In the genomic region with DNA sequence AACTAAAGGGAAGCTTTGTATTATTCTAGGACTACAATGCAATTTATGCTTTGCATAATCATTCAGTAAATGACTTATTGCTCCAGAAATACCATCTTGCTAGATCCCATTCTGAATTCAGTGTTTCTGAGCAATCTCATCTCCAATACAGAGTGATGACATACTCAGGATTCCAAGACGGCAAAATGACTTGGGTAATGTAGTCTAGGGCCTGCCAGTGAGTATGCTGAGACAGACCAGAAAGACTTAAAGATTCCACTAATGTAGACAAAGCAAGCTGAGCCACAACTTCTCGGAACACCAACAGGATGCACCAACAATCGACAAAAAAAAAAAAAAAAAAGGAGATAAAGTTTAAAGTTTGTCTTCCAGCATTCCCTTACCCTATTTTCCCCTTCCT, we compare ENCODE assay signal across 9 cellular contexts. TPM values are rescaled to one million over a fixed set of nuclear protein-coding genes. Genes with fewer than 3 reads are reported as not detected.
DNase-seq lines count a peak whose midpoint lies in the region; ATAC-seq, FAIRE-seq and TF ChIP-seq lines count a peak whose summit lies in the region.
"Had no signal": no experiment of that assay in that cellular context is flagged by ENCODE, and none has a peak within 500 bp of the region (broad histone marks: within the 10 kb centered on the region; RNA-seq: fewer than 3 reads in every experiment).

No MANE protein-coding gene starts in this region.

- H4K91ac ChIP-seq in H1 (replicated peaks; ENCODE audit: insufficient read length, low read length) = peak overlapping the region; percentile 25

- no peak overlapping the region for H2BK120ac ChIP-seq in H1 (replicated peaks; ENCODE audit: low read depth, low read length)

- H4K5ac ChIP-seq in H1 (ENCODE audit: insufficient read length, low read depth, low read length) = no peak overlapping the region

- peaks cover 9% of the 10 kb centered on the region; the same call in 1 of the 2 replicates for H4K20me1 ChIP-seq in PC-9 (ENCODE audit: insufficient read depth)
- H4K20me1 ChIP-seq in H1 (replicated peaks in 1 of 2; ENCODE audit: control insufficient read depth in 1 of 2, insufficient read depth in 2 of 2, low read length in 2 of 2) = peaks cover 4 to 6% of the 10 kb centered on the region in 2 experiments

- peaks cover 7% of the 10 kb centered on the region; the same call in 1 of the 2 replicates for H3K79me1 ChIP-seq in H1 (ENCODE audit: low read depth, low read length)

- no peaks in the 10 kb centered on the region for H3K27me3 Mint-ChIP-seq in nephron progenitor cell (ENCODE audit: low read depth, poor library complexity)

- no peak overlapping the region for H3K23ac ChIP-seq in H1 (ENCODE audit: insufficient read length)

- H3K79me2 ChIP-seq in PC-9 (ENCODE audit: low read depth) (peaks cover 48% of the 10 kb centered on the region), H1 (ENCODE audit: control insufficient read depth in 1 of 2, insufficient read depth in 2 of 2, low read length in 2 of 2) (peaks cover 6 to 36% of the 10 kb centered on the region in 2 experiments; a peak in 3 of 4 replicates)

- H3K9me3 Mint-ChIP-seq in nephron progenitor cell = no peaks in the 10 kb centered on the region

- FAIRE-seq in H1 (lab: Jason Lieb, UNC) = no peak
- FAIRE-seq: TTC549 had no signal

- intact Hi-C loops in PC-9 (cut with micrococcal nuclease; ENCODE audit: unreplicated experiment) = loop anchor here (2.0 to 5.0 kb wide), 3 partner anchors 130 to 480 kb away; partner anchors contain the start of genes CASP6, EGF and MCUB

- H3K27me3 ChIP-seq in PC-9 (ENCODE audit: insufficient read depth, low read depth) (no peaks in the 10 kb centered on the region), H1 (replicated peaks in 1 of 4; ENCODE audit: control insufficient read depth in 3 of 4, extremely low read depth in 1 of 4, insufficient read depth in 3 of 4, low read length in 3 of 4) (no peaks in the 10 kb centered on the region)

- no peak overlapping the region for H2AK5ac ChIP-seq in H1 (ENCODE audit: low read depth, low read length)

- no peak overlapping the region for H3K56ac ChIP-seq in H1 (replicated peaks; ENCODE audit: insufficient read length, low read depth, low read length)

- BruUV-seq in PC-9 (replicated peaks; lab: Mats Ljungman, UMichigan) = no TSS peak

- no peak for TF ChIP-seq POLR2A in H1 (IDR thresholded peaks at IDR 0.05; ENCODE audit: control extremely low read depth in 1 of 2, low read depth in 2 of 2, low read length in 2 of 2)

- H3K9me3 ChIP-seq in ES-I3 (ENCODE audit: control insufficient read depth, insufficient read depth, low read length) (no peaks in the 10 kb centered on the region), PC-9 (ENCODE audit: insufficient read depth, low read depth) (no peaks in the 10 kb centered on the region), H1 (ENCODE audit: insufficient read depth in 2 of 2, low read depth in 1 of 2, low read length in 1 of 2) (no peaks in the 10 kb centered on the region)

- H3K18ac ChIP-seq in H1 (ENCODE audit: extremely low read depth, low read length) = no peak overlapping the region

- H3F3A ChIP-seq in PC-9 (ENCODE audit: insufficient read depth, low read depth) = no peaks in the 10 kb centered on the region

- H2BK20ac ChIP-seq in H1 (ENCODE audit: low read length) = no peak overlapping the region

- H3K14ac ChIP-seq in H1 (ENCODE audit: insufficient read length) = no peak overlapping the region

- no peak overlapping the region for H3K4ac ChIP-seq in H1 (replicated peaks; ENCODE audit: insufficient read length, low read depth, low read length)

- H3K36me3 ChIP-seq in ES-I3 (ENCODE audit: insufficient read depth, low read length) = no peaks in the 10 kb centered on the region
- no peaks in the 10 kb centered on the region for H3K36me3 ChIP-seq in PC-9 (ENCODE audit: low read depth)
- H3K36me3 ChIP-seq in H1 (ENCODE audit: control insufficient read depth in 2 of 4, insufficient read depth in 4 of 4, low read length in 3 of 4) = no peaks in the 10 kb centered on the region

- POLR2A ChIA-PET in PC-9 (lab: Charles Lee; ENCODE audit: unreplicated experiment) = no interaction called here
- POLR2A ChIA-PET in H1 (lab: Charles Lee; ENCODE audit: partially characterized antibody) = interaction anchor here (0.9 to 2.1 kb wide), 7 partner anchors 9 to 482 kb away, joined by 3 to 9 read pairs (median 6); partner anchors contain the start of gene MCUB

- H2BK5ac ChIP-seq in H1 (ENCODE audit: low read depth, low read length) = no peak overlapping the region

- ATAC-seq in HG03135 (IDR thresholded peaks at IDR 0.05; ENCODE audit: unreplicated experiment) (no peak), GM18870 (IDR thresholded peaks at IDR 0.05; ENCODE audit: unreplicated experiment) (no peak)

- no peaks in the 10 kb centered on the region for H3K9me2 ChIP-seq in PC-9 (ENCODE audit: insufficient read depth)

- WGBS in H1 (ENCODE audit: extremely low coverage in 1 of 2, insufficient coverage in 1 of 2, insufficient read length in 1 of 2, insufficient replicate concordance in 2 of 2, low coverage in 1 of 2, low lambda C conversion rate in 2 of 2, missing lambda C conversion rate in 1 of 2), 2 experiments = 71% methylated on average over 3 of the region's 3 CpGs; no CpG with 5 or more reads in 1 of the 2 experiments

- peaks cover 4% of the 10 kb centered on the region for H3K23me2 ChIP-seq in H1 (ENCODE audit: low read depth, low read length)

- peak overlapping the region; percentile 96 for H3K27ac Mint-ChIP-seq in nephron progenitor cell

- peak overlapping the region; percentile 59 for H3K4me3 ChIP-seq in PC-9
- peak overlapping the region; percentile 66 to 80 (median 78); a peak in 7 of 8 replicates for H3K4me3 ChIP-seq in H1 (ENCODE audit: extremely low read depth in 1 of 4, insufficient read depth in 2 of 4, low read depth in 3 of 4, low read length in 4 of 4)

- H3K9ac ChIP-seq in ES-I3 (ENCODE audit: low read depth, low read length) (peak overlapping the region; percentile 99), H1 (replicated peaks in 1 of 4; ENCODE audit: extremely low read depth in 1 of 4, low read depth in 3 of 4, low read length in 3 of 4) (peak overlapping the region in 3 of 4 experiments; percentile 59 to 88 (median 86); a peak in 5 of 7 replicates)

- TF ChIP-seq CTCF in PC-9 (conservative IDR thresholded peaks at IDR 0.05) (no peak), H1 (IDR thresholded peaks at IDR 0.05; ENCODE audit: control extremely low read depth in 1 of 3, insufficient read depth in 1 of 3, low read depth in 1 of 3, low read length in 3 of 3) (no peak), nephron progenitor cell (IDR thresholded peaks at IDR 0.05) (no peak)

- no peak overlapping the region; the same call in 1 of the 2 replicates for H2BK12ac ChIP-seq in H1 (ENCODE audit: low read depth, low read length)

- peak overlapping the region; percentile 25 for H3K27ac ChIP-seq in PC-9
- H3K27ac ChIP-seq in H1 (ENCODE audit: low read depth, low read length) = 0 out of 2 replicates have a peak overlapping the region, but pooled peaks have one; percentile 80

- H3K36me3 Mint-ChIP-seq in nephron progenitor cell (ENCODE audit: low read depth) = peaks cover 40% of the 10 kb centered on the region

- H3K4me1 ChIP-seq in ES-I3 (ENCODE audit: insufficient read depth, low read length) (peaks cover 12% of the 10 kb centered on the region), PC-9 (replicated peaks; ENCODE audit: insufficient read depth) (peaks cover 21% of the 10 kb centered on the region), H1 (replicated peaks in 1 of 4; ENCODE audit: control insufficient read depth in 3 of 4, insufficient read depth in 4 of 4, low read length in 3 of 4) (peaks cover 2 to 10% (median 7%) of the 10 kb centered on the region in 4 experiments; a peak in 4 of 7 replicates)

- no peak overlapping the region for H4K8ac ChIP-seq in H1 (ENCODE audit: extremely low read depth, insufficient read depth, low read length)

- peak overlapping the region; percentile 89 for H3K4me3 Mint-ChIP-seq in nephron progenitor cell

- no peak for TF ChIP-seq RAD21 in H1 (IDR thresholded peaks at IDR 0.05 in 1 of 2, conservative IDR thresholded peaks at IDR 0.05 in 1 of 2; ENCODE audit: low read depth in 2 of 2, low read length in 2 of 2)

- H3K4me1 Mint-ChIP-seq in nephron progenitor cell = peaks cover 47% of the 10 kb centered on the region

- CTCF ChIA-PET in PC-9 (lab: Charles Lee) = interaction anchor here (0.6 to 0.7 kb wide), 2 partner anchors 45 to 98 kb away, joined by 3 to 7 read pairs; no protein-coding TSS in a partner anchor
- CTCF ChIA-PET in H1 (lab: Charles Lee; ENCODE audit: partially characterized antibody) = interaction anchor here (0.6 to 2.1 kb wide), 18 partner anchors 9 to 351 kb away, joined by 3 to 12 read pairs (median 4); partner anchors contain the start of gene MCUB

- H2BK15ac ChIP-seq in H1 (ENCODE audit: low read length) = no peak overlapping the region

- DNase-seq in PC-9 (peak in 1 of 2 experiments; percentile 36), H1 (ENCODE audit: low read depth in 1 of 2, low spot score in 2 of 2) (no peak), nephron progenitor cell (no peak), NCI-H2196 (lab: John Stamatoyannopoulos, UW; ENCODE audit: unreplicated experiment) (no peak)
- no peak for DNase-seq in stimulated activated CD4-positive, alpha-beta T cell treated with anti-CD3 and anti-CD28 coated beads, Interleukin-4, amount 100 ng/mL, for 4 hours

- H3K4me2 ChIP-seq in PC-9 (peak overlapping the region; percentile 94), H1 (ENCODE audit: insufficient read depth in 1 of 2, low read depth in 2 of 2, low read length in 2 of 2) (peak overlapping the region; percentile 56 to 72)

- H2AFZ ChIP-seq in PC-9 (peak overlapping the region; percentile 87), H1 (ENCODE audit: low read length) (peak overlapping the region; percentile 12)

- no peak for TF ChIP-seq EP300 in H1 (IDR thresholded peaks at IDR 0.05; ENCODE audit: borderline replicate concordance in 1 of 2, low read depth in 2 of 2, low read length in 2 of 2)

TF ChIP-seq in H1, 55 proteins besides CTCF, POLR2A, EP300 and RAD21 (continues in another document):
- TF ChIP-seq POU5F1 (IDR thresholded peaks at IDR 0.05; ENCODE audit: low read depth, low read length) (no peak), POLR2AphosphoS5 (IDR thresholded peaks at IDR 0.05; ENCODE audit: low read depth, low read length) (no peak), KDM4A (IDR thresholded peaks at IDR 0.05; ENCODE audit: low read depth, low read length, severe bottlenecking) (no peak)

RNA-seq across cellular contexts. Expression of gene SEC24B, which starts 0.9 kb away (rescaled TPM):
- total RNA-seq in PC-9 (2021) = 14.3 and 21.7 TPM in 2 replicates
- total RNA-seq in H1 (2021; fragmentation: NEBNext Ultra II Directional; extraction: Animal tissue kit (Norgen Biotek cat#: 25700)) = 24.2 and 25.6 TPM in 2 replicates
- 20.5 and 30.9 TPM in 2 replicates for polyA plus RNA-seq in H1 (2011; rRNA removed)
- polyA plus RNA-seq in H1 (2011; cell fraction: cytosol; rRNA removed) = 21.1 TPM
- 24.8 TPM for polyA plus RNA-seq in H1 (2011; cell fraction: nucleus; rRNA removed)
- polyA plus RNA-seq in H1 (2012, experiment 1 of 2) = 11.7 to 17.1 TPM (median 14.9 TPM) in 4 replicates
- polyA plus RNA-seq in H1 (2012, experiment 2 of 2) = 1.2 TPM
- 15.1 TPM for polyA plus RNA-seq in H1 (2013, experiment 1 of 2)
- polyA plus RNA-seq in H1 (2013, experiment 2 of 2) = 15.1 TPM
- 95.6 and 123 TPM in 2 replicates for polyA minus RNA-seq in H1 (2011; rRNA and poly(A)+ RNA removed)
- 23.7 TPM for polyA minus RNA-seq in H1 (2011; cell fraction: cytosol; rRNA and poly(A)+ RNA removed)
- polyA minus RNA-seq in H1 (2011; cell fraction: nucleus; rRNA and poly(A)+ RNA removed) = 71.0 TPM
